22 cellular contexts compared by ENCODE assay signal in genomic region chr1:20900056-20900455, GRCh38.
"Had no signal": no experiment of that assay in that cellular context is flagged by ENCODE, and none has a peak within 500 bp of the region (broad histone marks: within the 10 kb centered on the region; RNA-seq: fewer than 3 reads in every experiment).

No MANE protein-coding gene starts in this region.

- H3K9me3 ChIP-seq: Peyer's patch, SJCRH30 had no signal

- H3K4me3 ChIP-seq: PC-9, Peyer's patch, SJCRH30 had no signal

- H3K4me1 ChIP-seq: Peyer's patch had no signal

- H3K27me3 ChIP-seq: Peyer's patch, SJCRH30 had no signal

- H3K27ac ChIP-seq: HL-60, PC-9, Peyer's patch, SJCRH30 had no signal

- H3K4me2 ChIP-seq: PC-9 had no signal

- DNase-seq: KBM-7, MM.1S, NCI-H1092 treated with DMSO at 0.1 percent for 48 hours, NCI-H1436, NCI-H187, NCI-H2029, NCI-H2081 treated with DMSO at 0.1 percent for 48 hours, NCI-H2171, NCI-H226, NCI-H446, NCI-H510A, NCI-H524 treated with DMSO at 0.1 percent for 48 hours, NCI-H69, NCI-H774, PC-9, Peyer's patch, SHP77 treated with DMSO at 0.1 percent for 48 hours, SJCRH30 had no signal

- FAIRE-seq: HTR-8/SVneo had no signal

- ATAC-seq: Right ventricle myocardium inferior, SK-N-SH treated with all-trans-retinoic acid at 6 μM for 48 hours had no signal
